ENCODE assay signal across 12 cellular contexts in the genomic region with DNA sequence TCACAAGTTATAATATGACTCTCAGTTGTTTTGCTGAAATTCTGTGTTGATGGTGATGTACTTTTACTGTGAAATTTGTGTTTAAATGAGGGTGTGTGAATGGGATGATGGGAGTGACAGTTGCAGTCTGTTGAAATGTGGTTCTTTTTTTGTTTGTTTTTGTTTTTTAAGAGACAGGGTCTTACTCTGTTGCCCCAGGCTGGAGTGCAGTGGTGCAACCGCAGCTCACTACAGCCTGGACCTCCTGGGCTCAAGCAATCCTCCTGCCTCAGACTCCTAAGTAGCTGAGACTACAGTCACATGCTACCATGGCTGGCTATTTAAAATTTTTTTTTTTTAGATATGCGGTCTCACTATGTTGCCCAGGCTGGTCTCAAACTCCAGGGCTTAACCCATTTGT. TPM values are rescaled to one million over a fixed set of nuclear protein-coding genes. Genes with fewer than 3 reads are reported as not detected.
"Had no signal": no experiment of that assay in that cellular context is flagged by ENCODE, and none has a peak within 500 bp of the region (broad histone marks: within the 10 kb centered on the region; RNA-seq: fewer than 3 reads in every experiment).

No MANE protein-coding gene starts in this region.

- H3K9me3 ChIP-seq: heart right ventricle, left ventricle myocardium inferior, thyroid gland, vagina had no signal

- H3K27me3 ChIP-seq: foreskin keratinocyte, heart right ventricle, thyroid gland, vagina had no signal

- DNase-seq: activated gamma-delta T cell; activated T-cell treated with anti-CD3 and anti-CD28 coated beads for 4 hours; foreskin keratinocyte; heart right ventricle; left ventricle myocardium inferior; mesenchymal stem cell; stimulated activated CD4-positive, alpha-beta T cell treated with anti-CD3 and anti-CD28 coated beads, Interleukin-4, amount 100 ng/mL, for 1 hour; T-helper 1 cell; thyroid gland had no signal

- H3K4me3 ChIP-seq: heart right ventricle, left ventricle myocardium inferior, SK-N-MC, thyroid gland, vagina had no signal

- H3K4me3 Mint-ChIP-seq: nephron had no signal

- H3K9me3 Mint-ChIP-seq: nephron had no signal

- H3K27ac ChIP-seq: foreskin keratinocyte, heart right ventricle, left ventricle myocardium inferior, SK-N-MC, thyroid gland, vagina had no signal

- ATAC-seq: foreskin keratinocyte, heart right ventricle had no signal

RNA-seq across cellular contexts. Expression of gene AGMAT, which starts 39.5 kb away (rescaled TPM):
- total RNA-seq: left ventricle myocardium inferior had no signal
